In genomic region chr14:50117456-50117855, GRCh38 we compare ENCODE assay signal across 18 cellular contexts. TPM values are rescaled to one million over a fixed set of nuclear protein-coding genes. Genes with fewer than 3 reads are reported as not detected.
A peak's percentile ranks its signal among the peaks of the same experiment; 100 is the strongest.
DNase-seq lines count a peak whose midpoint lies in the region; ATAC-seq and TF ChIP-seq lines count a peak whose summit lies in the region.
"Had no signal": no experiment of that assay in that cellular context is flagged by ENCODE, and none has a peak within 500 bp of the region (broad histone marks: within the 10 kb centered on the region; RNA-seq: fewer than 3 reads in every experiment).

No MANE protein-coding gene starts in this region.

- no peaks in the 10 kb centered on the region for H4K20me1 ChIP-seq in neural cell (ENCODE audit: insufficient read depth)

- no peak overlapping the region for H2BK120ac ChIP-seq in trophoblast cell (ENCODE audit: insufficient read depth, low read length, poor library complexity)

- no peak for TF ChIP-seq EP300 in neural cell (conservative IDR thresholded peaks at IDR 0.05; ENCODE audit: poor library complexity, severe bottlenecking)

- H3K14ac ChIP-seq in trophoblast cell (ENCODE audit: low read length): no peak overlapping the region

- DNase-seq in heart right ventricle (no peak), cardiac septum (ENCODE audit: low spot score) (no peak), endothelial cell (ENCODE audit: low spot score) (no peak), NCI-H2107 (lab: John Stamatoyannopoulos, UW) (no peak), trophoblast cell (no peak)
- DNase-seq in stimulated activated naive CD8-positive, alpha-beta T cell treated with anti-CD3 and anti-CD28 coated beads, Interleukin-15, amount 100 ng/mL, for 72 hours: no peak
- DNase-seq: ACHN; activated CD4-positive, alpha-beta T cell treated with anti-CD3 and anti-CD28 coated beads for 4 hours; activated T-cell treated with anti-CD3 and anti-CD28 coated beads, Interleukin-2, amount 50 U/mL, for 48 hours; GF-D8; NCI-H1436 treated with DMSO at 0.1 percent for 48 hours; NCI-H345; PC-3; right lobe of liver; stimulated activated naive CD4-positive, alpha-beta T cell treated with Interleukin-2 at 50 U/mL for 16 hours; T-helper 2 cell had no signal

- peaks cover 19% of the 10 kb centered on the region for H3K4me1 Mint-ChIP-seq in endothelial cell (ENCODE audit: unreplicated experiment)
- peaks cover 45% of the 10 kb centered on the region for H3K4me1 Mint-ChIP-seq in stimulated activated naive CD8-positive, alpha-beta T cell treated with anti-CD3 and anti-CD28 coated beads, Interleukin-15, amount 100 ng/mL, for 72 hours

- H3K27me3 ChIP-seq in heart right ventricle: no peaks in the 10 kb centered on the region
- H3K27me3 ChIP-seq in neural cell (ENCODE audit: insufficient read depth, low read depth, low read length): no peaks in the 10 kb centered on the region
- H3K27me3 ChIP-seq in trophoblast cell (ENCODE audit: insufficient read depth, low read length): no peaks in the 10 kb centered on the region
- H3K27me3 ChIP-seq: right lobe of liver had no signal

- H3K23ac ChIP-seq in trophoblast cell (ENCODE audit: low read length): no peak overlapping the region

- H3K4me1 ChIP-seq in heart right ventricle (peaks cover 7 to 27% (median 20%) of the 10 kb centered on the region in 9 donors), urinary bladder (ENCODE audit: insufficient read depth) (no peaks in the 10 kb centered on the region), trophoblast cell (ENCODE audit: control insufficient read depth in 1 of 2, insufficient read depth in 2 of 2, low read length in 2 of 2) (no peaks in the 10 kb centered on the region)

- no peak overlapping the region for H2BK5ac ChIP-seq in trophoblast cell (ENCODE audit: low read depth, low read length, poor library complexity)

- peak overlapping the region in 8 of 10 donors; percentile 71 to 93 (median 84) for H3K27ac ChIP-seq in heart right ventricle
- H3K27ac ChIP-seq in neural cell (ENCODE audit: low read length): peak overlapping the region; percentile 78
- H3K27ac ChIP-seq in urinary bladder (ENCODE audit: low read depth): peak overlapping the region; percentile 10
- H3K27ac ChIP-seq in trophoblast cell (ENCODE audit: low read depth, low read length): no peak overlapping the region

- peaks cover 2% of the 10 kb centered on the region for H3K79me1 ChIP-seq in trophoblast cell (ENCODE audit: low read length)

- peaks cover 13% of the 10 kb centered on the region for H3K27me3 Mint-ChIP-seq in endothelial cell (ENCODE audit: unreplicated experiment)
- no peaks in the 10 kb centered on the region for H3K27me3 Mint-ChIP-seq in stimulated activated naive CD8-positive, alpha-beta T cell treated with anti-CD3 and anti-CD28 coated beads, Interleukin-15, amount 100 ng/mL, for 72 hours

- no peak overlapping the region for H3K4ac ChIP-seq in trophoblast cell (ENCODE audit: low read depth, low read length)

- no peak overlapping the region for H2BK12ac ChIP-seq in trophoblast cell (ENCODE audit: low read length)

- H3K36me3 ChIP-seq in heart right ventricle (peaks cover 0 to 68% (median 19%) of the 10 kb centered on the region in 9 donors), neural cell (ENCODE audit: insufficient read depth, low read length) (no peaks in the 10 kb centered on the region), urinary bladder (ENCODE audit: insufficient read depth) (peaks cover 2% of the 10 kb centered on the region), trophoblast cell (ENCODE audit: control insufficient read depth in 1 of 2, insufficient read depth in 2 of 2, low read length in 2 of 2) (peaks cover 10 to 14% of the 10 kb centered on the region in 2 experiments)

- H4K12ac ChIP-seq in trophoblast cell (ENCODE audit: low read depth, low read length): no peak overlapping the region

- H3K4me3 ChIP-seq in heart right ventricle (no peak overlapping the region), neural cell (ENCODE audit: low read length) (no peak overlapping the region), urinary bladder (ENCODE audit: low read depth, low read length) (no peak overlapping the region), trophoblast cell (ENCODE audit: low read depth, low read length) (no peak overlapping the region)

- TF ChIP-seq RAD21 in neural cell (conservative IDR thresholded peaks at IDR 0.05): no peak

- H2AK5ac ChIP-seq in trophoblast cell (ENCODE audit: low read length): no peak overlapping the region

- intact Hi-C loops in heart right ventricle (cut with DNase I) (no loop called here), cardiac septum (cut with DNase I) (loop anchor here (2.0 kb wide), 1 partner anchor 113 kb away; the partner anchor contains the start of gene SOS2)

- no peaks in the 10 kb centered on the region for H3K9me2 ChIP-seq in neural cell (ENCODE audit: insufficient read depth, low read length)

- no peaks in the 10 kb centered on the region for H3K9me3 ChIP-seq in heart right ventricle
- no peaks in the 10 kb centered on the region for H3K9me3 ChIP-seq in neural cell (ENCODE audit: low read length)
- H3K9me3 ChIP-seq in trophoblast cell (ENCODE audit: insufficient read depth, low read depth, low read length): no peaks in the 10 kb centered on the region
- H3K9me3 ChIP-seq: right lobe of liver had no signal

- peaks cover 26% of the 10 kb centered on the region for H3K36me3 Mint-ChIP-seq in endothelial cell (ENCODE audit: low read depth, unreplicated experiment)

- no peak overlapping the region for H4K8ac ChIP-seq in trophoblast cell (ENCODE audit: low read depth, low read length)

- TF ChIP-seq CTCF in heart right ventricle (IDR thresholded peaks at IDR 0.05): no peak
- no peak for TF ChIP-seq CTCF in endothelial cell (IDR thresholded peaks at IDR 0.05; ENCODE audit: unreplicated experiment)
- no peak for TF ChIP-seq CTCF in neural cell (IDR thresholded peaks at IDR 0.05; ENCODE audit: poor library complexity, severe bottlenecking)

- H3F3A ChIP-seq in neural cell (ENCODE audit: insufficient read depth, low read length, poor library complexity, severe bottlenecking): no peaks in the 10 kb centered on the region

- no peak overlapping the region for H3K4me3 Mint-ChIP-seq in endothelial cell (ENCODE audit: unreplicated experiment)
- H3K4me3 Mint-ChIP-seq in stimulated activated naive CD8-positive, alpha-beta T cell treated with anti-CD3 and anti-CD28 coated beads, Interleukin-15, amount 100 ng/mL, for 72 hours: no peak overlapping the region

- no peak overlapping the region for H3K18ac ChIP-seq in trophoblast cell (ENCODE audit: low read length)

- no peak overlapping the region for H4K91ac ChIP-seq in trophoblast cell (ENCODE audit: low read depth, low read length)

- no peaks in the 10 kb centered on the region for H3K9me3 Mint-ChIP-seq in endothelial cell (ENCODE audit: unreplicated experiment)
- no peaks in the 10 kb centered on the region for H3K9me3 Mint-ChIP-seq in stimulated activated naive CD8-positive, alpha-beta T cell treated with anti-CD3 and anti-CD28 coated beads, Interleukin-15, amount 100 ng/mL, for 72 hours

- H3K4me2 ChIP-seq in neural cell (ENCODE audit: low read length): no peak overlapping the region
- H3K4me2 ChIP-seq in trophoblast cell (ENCODE audit: low read length): no peak overlapping the region

- H3K27ac Mint-ChIP-seq in endothelial cell (ENCODE audit: unreplicated experiment): peak overlapping the region; percentile 88
- no peak overlapping the region for H3K27ac Mint-ChIP-seq in stimulated activated naive CD8-positive, alpha-beta T cell treated with anti-CD3 and anti-CD28 coated beads, Interleukin-15, amount 100 ng/mL, for 72 hours

- 95% methylated on average over 2 of the region's 2 CpGs for WGBS in heart right ventricle, 2 donors
- WGBS in urinary bladder: 87% methylated on average over 2 of the region's 2 CpGs
- no CpG with 5 or more reads among the region's 2 CpGs for WGBS in trophoblast cell (ENCODE audit: extremely low coverage, insufficient coverage, insufficient read length)

- no peak for ATAC-seq in heart right ventricle
- ATAC-seq in stimulated activated naive CD8-positive, alpha-beta T cell treated with anti-CD3 and anti-CD28 coated beads, Interleukin-15, amount 100 ng/mL, for 72 hours: no peak

- H3K79me2 ChIP-seq in neural cell (replicated peaks; ENCODE audit: insufficient read depth, low read length) (peaks cover 18% of the 10 kb centered on the region), trophoblast cell (ENCODE audit: control insufficient read depth, insufficient read depth, low read length, poor library complexity) (peaks cover 4% of the 10 kb centered on the region)

- H2AFZ ChIP-seq in neural cell (ENCODE audit: low read depth, low read length): no peak overlapping the region
- no peak overlapping the region for H2AFZ ChIP-seq in trophoblast cell (ENCODE audit: insufficient read depth, low read length, poor library complexity)

- H3K9ac ChIP-seq in neural cell (ENCODE audit: low read length): no peak overlapping the region
- H3K9ac ChIP-seq in trophoblast cell (ENCODE audit: low read length): no peak overlapping the region

RNA-seq across cellular contexts. Expression of gene VCPKMT, which starts 1.1 kb away (rescaled TPM):
- 1 to 10 TPM; 1.9 to 4.7 (median 3.0) TPM for total RNA-seq in heart right ventricle
- polyA plus RNA-seq in heart right ventricle: 10 to 100 TPM in 1 of 2 donors, 1 to 10 TPM in 1; 3.4 to 28.5 TPM
- total RNA-seq in cardiac septum: 3.0 TPM
- 8.1 TPM for total RNA-seq in endothelial cell (ENCODE audit: unreplicated experiment)
- 30.5 and 36.4 TPM in 2 replicates for polyA plus RNA-seq in neural cell
- 16.1 and 21.6 TPM in 2 replicates for polyA minus RNA-seq in neural cell
- 9.6 TPM for total RNA-seq in urinary bladder
- polyA plus RNA-seq in urinary bladder: 7.8 TPM
- polyA plus RNA-seq in trophoblast cell (2013): 15.5 and 17.3 TPM in 2 replicates
